33 cellular contexts compared by ENCODE assay signal in the genomic region with DNA sequence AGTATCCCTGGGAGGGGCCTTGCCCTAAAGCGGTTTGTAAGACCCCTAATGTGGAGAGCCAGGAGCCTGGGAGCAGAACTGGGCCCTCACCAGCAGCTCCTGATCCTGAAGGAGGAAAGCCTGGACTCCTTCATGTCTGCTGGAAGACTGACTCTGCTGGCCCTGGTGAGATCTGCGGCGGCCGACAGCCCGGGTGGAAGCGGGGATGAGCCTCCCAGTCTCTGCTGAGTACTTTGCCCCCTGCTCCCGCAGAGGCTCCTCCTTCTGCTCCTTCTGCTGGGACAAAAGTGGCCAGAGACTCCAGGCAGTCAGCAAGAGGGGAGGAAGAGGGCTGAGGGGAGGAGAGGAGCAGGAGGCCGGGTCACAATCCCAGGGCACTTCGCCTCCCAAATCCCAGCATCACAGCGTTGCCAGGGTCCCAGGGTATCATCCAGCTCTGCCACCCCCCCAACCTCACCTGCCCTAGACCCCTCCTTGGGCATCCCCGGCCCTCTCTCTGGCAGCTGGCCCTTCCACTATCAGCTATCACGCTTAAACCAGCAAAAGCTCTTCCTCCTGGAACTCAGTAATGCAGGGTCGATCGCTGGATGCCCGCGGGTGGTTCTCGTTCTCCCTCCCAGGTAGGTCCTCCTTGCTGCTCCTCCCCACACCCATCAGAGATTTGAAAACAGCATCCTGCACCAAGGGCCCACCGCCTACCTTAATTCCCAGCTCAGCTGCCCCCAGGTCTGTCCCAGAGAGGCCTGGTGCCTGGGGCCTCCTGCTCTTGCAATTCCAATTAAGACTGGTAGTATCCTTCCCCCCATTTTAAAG. TPM values are rescaled to one million over a fixed set of nuclear protein-coding genes. Genes with fewer than 3 reads are reported as not detected.
DNase-seq lines count a peak whose midpoint lies in the region; ATAC-seq and TF ChIP-seq lines count a peak whose summit lies in the region.
"Had no signal": no experiment of that assay in that cellular context is flagged by ENCODE, and none has a peak within 500 bp of the region (broad histone marks: within the 10 kb centered on the region; RNA-seq: fewer than 3 reads in every experiment).

No MANE protein-coding gene starts in this region.

- H3K27me3 Mint-ChIP-seq in activated naive CD4-positive, alpha-beta T cell treated with anti-CD3 and anti-CD28 coated beads, Interleukin-2, amount 10 ng/mL, durations not matched to agents 7 days and 5 days: peaks cover 18% of the 10 kb centered on the region
- H3K27me3 Mint-ChIP-seq in dendritic cell treated with granulocyte-macrophage colony-stimulating factor and Interleukin-4, amounts not matched to agents 40 ng/mL and 50 ng/mL, for 4 days: peaks cover 16% of the 10 kb centered on the region
- peaks cover 8% of the 10 kb centered on the region for H3K27me3 Mint-ChIP-seq in neural progenitor cell (ENCODE audit: insufficient read depth, low read depth)
- H3K27me3 Mint-ChIP-seq: activated B cell treated with CpG ODN at 0.5 μM for 24 hours; activated naive CD8-positive, alpha-beta T cell treated with anti-CD3 and anti-CD28 coated beads, Interleukin-2, amount 50 U/mL, for 24 hours; B cell had no signal

- intact Hi-C loops in dendritic cell treated with granulocyte-macrophage colony-stimulating factor and Interleukin-4, amounts not matched to agents 40 ng/mL and 50 ng/mL, for 4 days (cut with micrococcal nuclease): no loop called here

- H3K36me3 ChIP-seq in neural progenitor cell: no peaks in the 10 kb centered on the region
- H3K36me3 ChIP-seq: gastroesophageal sphincter, thoracic aorta had no signal

- H3K4me1 ChIP-seq in neural progenitor cell: no peaks in the 10 kb centered on the region
- H3K4me1 ChIP-seq: gastroesophageal sphincter, parathyroid adenoma had no signal

- no peaks in the 10 kb centered on the region for H3F3A ChIP-seq in neural progenitor cell (ENCODE audit: low read depth)

- H3K9me3 Mint-ChIP-seq in activated naive CD4-positive, alpha-beta T cell treated with anti-CD3 and anti-CD28 coated beads, Interleukin-2, amount 10 ng/mL, durations not matched to agents 7 days and 5 days: no peaks in the 10 kb centered on the region
- no peaks in the 10 kb centered on the region for H3K9me3 Mint-ChIP-seq in dendritic cell treated with granulocyte-macrophage colony-stimulating factor and Interleukin-4, amounts not matched to agents 40 ng/mL and 50 ng/mL, for 4 days
- H3K9me3 Mint-ChIP-seq in neural progenitor cell: no peaks in the 10 kb centered on the region
- H3K9me3 Mint-ChIP-seq: activated B cell treated with CpG ODN at 0.5 μM for 24 hours; activated naive CD8-positive, alpha-beta T cell treated with anti-CD3 and anti-CD28 coated beads, Interleukin-2, amount 50 U/mL, for 24 hours; CD8-positive, alpha-beta memory T cell; naive thymus-derived CD8-positive, alpha-beta T cell had no signal

- CTCF ChIA-PET in activated naive CD4-positive, alpha-beta T cell treated with anti-CD3 and anti-CD28 coated beads, Interleukin-2, amount 10 ng/mL, durations not matched to agents 7 days and 5 days (lab: Charles Lee): no interaction called here

- peak; percentile 10 for DNase-seq in activated naive CD4-positive, alpha-beta T cell treated with anti-CD3 and anti-CD28 coated beads, Interleukin-2, amount 10 ng/mL, durations not matched to agents 7 days and 5 days
- no peak for DNase-seq in activated naive CD4-positive, alpha-beta T cell (lab: John Stamatoyannopoulos, UW)
- DNase-seq in neural progenitor cell (ENCODE audit: low spot score) (no peak), ureter (ENCODE audit: low spot score) (peak; percentile 38), NOMO-1 treated with DMSO at 0.1 percent for 48 hours (lab: John Stamatoyannopoulos, UW; ENCODE audit: unreplicated experiment) (no peak)
- DNase-seq: activated B cell treated with CpG ODN at 0.5 μM for 24 hours; activated CD4-positive, alpha-beta T cell treated with anti-CD3 and anti-CD28 coated beads, Interleukin-2, amount 50 U/mL, for 4 hours; activated effector memory CD4-positive, alpha-beta T cell treated with anti-CD3 and anti-CD28 coated beads, Interleukin-2, amount 50 U/mL, for 16 hours; activated naive CD8-positive, alpha-beta T cell treated with anti-CD3 and anti-CD28 coated beads, Interleukin-2, amount 50 U/mL, for 24 hours; activated T-cell treated with anti-CD3 and anti-CD28 coated beads, Interleukin-2, amount 50 U/mL, for 1 hour; CD8-positive, alpha-beta memory T cell; NCI-H1694 treated with DMSO at 0.1 percent for 48 hours; NCI-H2171 treated with DMSO at 0.1 percent for 48 hours; NCI-H524; NK-92 treated with Interleukin-12 subunit alpha and Interleukin-12 subunit beta, amount 100 ng/mL, for 24 hours; right cardiac atrium; SIG-M5; stimulated activated CD4-positive, alpha-beta T cell treated with anti-CD3 and anti-CD28 coated beads, Interleukin-12 subunit alpha, Interleukin-12 subunit beta, amount 100 ng/mL, for 4 hours; stimulated activated CD4-positive, alpha-beta T cell treated with anti-CD3 and anti-CD28 coated beads, Interleukin-4, amount 100 ng/mL, for 1 hour had no signal

- H3K27ac Mint-ChIP-seq in activated naive CD4-positive, alpha-beta T cell treated with anti-CD3 and anti-CD28 coated beads, Interleukin-2, amount 10 ng/mL, durations not matched to agents 7 days and 5 days: no peak overlapping the region
- peak overlapping the region; percentile 50 for H3K27ac Mint-ChIP-seq in dendritic cell treated with granulocyte-macrophage colony-stimulating factor and Interleukin-4, amounts not matched to agents 40 ng/mL and 50 ng/mL, for 4 days
- H3K27ac Mint-ChIP-seq in neural progenitor cell: peak overlapping the region; percentile 6
- H3K27ac Mint-ChIP-seq: activated B cell treated with CpG ODN at 0.5 μM for 24 hours; activated naive CD8-positive, alpha-beta T cell treated with anti-CD3 and anti-CD28 coated beads, Interleukin-2, amount 50 U/mL, for 24 hours; B cell; CD8-positive, alpha-beta memory T cell had no signal

- H3K9ac ChIP-seq in neural progenitor cell: no peak overlapping the region
- H3K9ac ChIP-seq: parathyroid adenoma had no signal

- no peaks in the 10 kb centered on the region for H3K9me3 ChIP-seq in neural progenitor cell (ENCODE audit: low read depth)
- H3K9me3 ChIP-seq: gastroesophageal sphincter, thoracic aorta had no signal

- H4K20me1 ChIP-seq in neural progenitor cell (ENCODE audit: low read depth): no peaks in the 10 kb centered on the region

- no peaks in the 10 kb centered on the region for H3K36me3 Mint-ChIP-seq in activated naive CD4-positive, alpha-beta T cell treated with anti-CD3 and anti-CD28 coated beads, Interleukin-2, amount 10 ng/mL, durations not matched to agents 7 days and 5 days
- no peaks in the 10 kb centered on the region for H3K36me3 Mint-ChIP-seq in dendritic cell treated with granulocyte-macrophage colony-stimulating factor and Interleukin-4, amounts not matched to agents 40 ng/mL and 50 ng/mL, for 4 days (ENCODE audit: low read depth)
- no peaks in the 10 kb centered on the region for H3K36me3 Mint-ChIP-seq in neural progenitor cell
- H3K36me3 Mint-ChIP-seq: CD8-positive, alpha-beta memory T cell; naive thymus-derived CD8-positive, alpha-beta T cell had no signal

- H3K4me2 ChIP-seq in neural progenitor cell: no peak overlapping the region

- TF ChIP-seq CTCF in neural progenitor cell (IDR thresholded peaks at IDR 0.05): no peak

- no peak overlapping the region for H3K4me3 ChIP-seq in neural progenitor cell
- H3K4me3 ChIP-seq: dorsolateral prefrontal cortex, gastroesophageal sphincter, thoracic aorta had no signal

- ATAC-seq in HG03520 (IDR thresholded peaks at IDR 0.05; ENCODE audit: unreplicated experiment): no peak
- no peak for ATAC-seq in GM19351 (IDR thresholded peaks at IDR 0.05; ENCODE audit: unreplicated experiment)
- ATAC-seq: activated naive CD8-positive, alpha-beta T cell treated with anti-CD3 and anti-CD28 coated beads, Interleukin-2, amount 50 U/mL, for 24 hours; gastroesophageal sphincter; naive thymus-derived CD8-positive, alpha-beta T cell; Panc1; right cardiac atrium had no signal

- H3K79me2 ChIP-seq in neural progenitor cell (ENCODE audit: low read depth): no peaks in the 10 kb centered on the region
- H3K79me2 ChIP-seq: parathyroid adenoma had no signal

- no peak overlapping the region for H3K27ac ChIP-seq in neural progenitor cell
- H3K27ac ChIP-seq: dorsolateral prefrontal cortex, gastroesophageal sphincter, parathyroid adenoma, thoracic aorta had no signal

- no peaks in the 10 kb centered on the region for H3K4me1 Mint-ChIP-seq in activated naive CD4-positive, alpha-beta T cell treated with anti-CD3 and anti-CD28 coated beads, Interleukin-2, amount 10 ng/mL, durations not matched to agents 7 days and 5 days
- peaks cover 35% of the 10 kb centered on the region for H3K4me1 Mint-ChIP-seq in dendritic cell treated with granulocyte-macrophage colony-stimulating factor and Interleukin-4, amounts not matched to agents 40 ng/mL and 50 ng/mL, for 4 days (ENCODE audit: low read depth)
- peaks cover 2% of the 10 kb centered on the region for H3K4me1 Mint-ChIP-seq in neural progenitor cell
- H3K4me1 Mint-ChIP-seq: activated B cell treated with CpG ODN at 0.5 μM for 24 hours; activated naive CD8-positive, alpha-beta T cell treated with anti-CD3 and anti-CD28 coated beads, Interleukin-2, amount 50 U/mL, for 24 hours; B cell; CD8-positive, alpha-beta memory T cell had no signal

- H2AFZ ChIP-seq in neural progenitor cell (replicated peaks): no peak overlapping the region
- H2AFZ ChIP-seq: parathyroid adenoma had no signal

- H3K27me3 ChIP-seq in neural progenitor cell: no peaks in the 10 kb centered on the region
- H3K27me3 ChIP-seq: gastroesophageal sphincter had no signal

- H3K4me3 Mint-ChIP-seq in activated naive CD4-positive, alpha-beta T cell treated with anti-CD3 and anti-CD28 coated beads, Interleukin-2, amount 10 ng/mL, durations not matched to agents 7 days and 5 days: no peak overlapping the region
- no peak overlapping the region for H3K4me3 Mint-ChIP-seq in dendritic cell treated with granulocyte-macrophage colony-stimulating factor and Interleukin-4, amounts not matched to agents 40 ng/mL and 50 ng/mL, for 4 days
- no peak overlapping the region for H3K4me3 Mint-ChIP-seq in neural progenitor cell
- H3K4me3 Mint-ChIP-seq: activated B cell treated with CpG ODN at 0.5 μM for 24 hours; activated naive CD8-positive, alpha-beta T cell treated with anti-CD3 and anti-CD28 coated beads, Interleukin-2, amount 50 U/mL, for 24 hours; B cell; CD8-positive, alpha-beta memory T cell; naive thymus-derived CD8-positive, alpha-beta T cell had no signal

RNA-seq across cellular contexts. Expression of a gene that starts 7.9 kb away (rescaled TPM):
- total RNA-seq in neural progenitor cell (ENCODE audit: low replicate concordance) (not detected in 2 replicates), ureter (not detected)
- total RNA-seq: activated B cell treated with CpG ODN at 0.5 μM for 24 hours; B cell; CD8-positive, alpha-beta memory T cell; dorsolateral prefrontal cortex; endothelial cell of umbilical vein; fibroblast of lung; gastroesophageal sphincter; H7; lower leg skin; naive thymus-derived CD8-positive, alpha-beta T cell; right cardiac atrium; thoracic aorta had no signal

RNA-seq across cellular contexts. Expression of a gene that starts 38.5 kb away (rescaled TPM):
- total RNA-seq in neural progenitor cell (ENCODE audit: low replicate concordance): 51.5 and 53.6 TPM in 2 replicates
- total RNA-seq in ureter: 180 TPM

Comparison
In these comparisons a context has a peak if more than half of its experiments do, and no peak if none do; other contexts are left out.
1. DNase-seq: peak in activated naive CD4-positive, alpha-beta T cell treated with anti-CD3 and anti-CD28 coated beads, Interleukin-2, amount 10 ng/mL, durations not matched to agents 7 days and 5 days (single experiment) and ureter (single experiment); none in activated naive CD4-positive, alpha-beta T cell (0 of 4), neural progenitor cell (single experiment) and NOMO-1 treated with DMSO at 0.1 percent for 48 hours (single experiment).